ENCODE assay signal across 30 cellular contexts in the genomic region with DNA sequence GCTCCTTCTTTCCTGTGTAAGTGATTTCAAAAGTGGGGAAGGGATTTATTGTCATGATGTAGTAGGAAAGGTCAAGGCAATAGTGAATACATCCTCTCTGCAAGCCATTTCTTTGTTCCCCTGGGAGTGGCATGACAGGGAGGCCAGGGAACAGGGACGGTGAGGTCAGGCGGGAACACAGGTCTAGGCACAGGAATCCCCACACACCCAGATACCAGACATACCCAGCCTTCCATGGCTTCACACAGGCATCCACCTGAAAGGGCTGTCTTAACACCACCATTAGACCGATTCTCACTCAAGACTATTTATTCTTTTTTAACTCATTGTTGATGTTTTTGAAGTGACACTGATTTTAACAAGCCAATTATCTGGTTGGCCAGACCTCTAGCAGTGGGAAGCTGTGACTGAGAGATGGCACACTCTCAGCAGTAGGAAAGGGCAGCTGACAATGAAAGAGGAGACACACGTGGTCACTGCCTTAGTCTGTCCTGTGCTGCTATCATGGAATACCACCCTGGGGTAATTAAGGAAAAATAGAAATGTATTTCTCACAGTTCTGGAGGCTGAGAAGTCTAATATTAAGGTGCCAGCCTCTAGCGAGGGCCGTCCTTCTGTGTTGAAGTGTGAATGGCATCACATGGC.
"Had no signal": no experiment of that assay in that cellular context is flagged by ENCODE, and none has a peak within 500 bp of the region (broad histone marks: within the 10 kb centered on the region; RNA-seq: fewer than 3 reads in every experiment).

No MANE protein-coding gene starts in this region.

- DNase-seq: activated CD4-positive, alpha-beta memory T cell treated with anti-CD3 and anti-CD28 coated beads, Interleukin-2, amount 10 ng/mL, durations not matched to agents 7 days and 5 days; activated CD4-positive, alpha-beta T cell treated with anti-CD3 and anti-CD28 coated beads, Interleukin-2, amount 10 ng/mL, durations not matched to agents 24 days and 14 days; activated CD4-positive, CD25-positive, alpha-beta regulatory T cell treated with anti-CD3 and anti-CD28 coated beads, Interleukin-2, amount 50 U/mL, for 72 hours; activated CD8-positive, alpha-beta memory T cell treated with anti-CD3 and anti-CD28 coated beads, Interleukin-2, amount 50 U/mL, for 48 hours; activated gamma-delta T cell treated with Interleukin-2 at 50 U/mL for 16 hours; activated naive CD4-positive, alpha-beta T cell treated with anti-CD3 and anti-CD28 coated beads, Interleukin-2, amount 50 U/mL, for 16 hours; activated T-cell treated with anti-CD3 and anti-CD28 coated beads, Interleukin-2, amount 50 U/mL, for 24 hours; amniotic stem cell; brain microvascular endothelial cell; caudate nucleus; foreskin keratinocyte; left cardiac atrium; midbrain; natural killer cell; pancreas; psoas muscle; stimulated activated CD4-positive, alpha-beta T cell treated with anti-CD3 and anti-CD28 coated beads, Interleukin-1b, Interleukin-23, amount 100 ng/mL, for 48 hours; stimulated activated CD4-positive, alpha-beta T cell treated with anti-CD3 and anti-CD28 coated beads, Interleukin-4, amount 100 ng/mL, for 4 hours; stimulated activated CD8-positive, alpha-beta memory T cell treated with anti-CD3 and anti-CD28 coated beads, Interleukin-4, amount 100 ng/mL, for 48 hours; stimulated activated naive CD8-positive, alpha-beta T cell treated with anti-CD3 and anti-CD28 coated beads, Interleukin-15, amount 100 ng/mL, for 72 hours; substantia nigra; T-helper 1 cell; tibial artery had no signal

- H3K36me3 Mint-ChIP-seq: memory B cell; natural killer cell; stimulated activated memory B cell treated with anti-CD40 and anti-IgM and Interleukin-4, amounts not matched to agents 10 μg/mL and 1 μg/mL and 100 μg/mL, for 72 hours had no signal

- H3K9me3 ChIP-seq: esophagus muscularis mucosa, pancreas, psoas muscle, tibial artery had no signal

- H3K36me3 ChIP-seq: brain microvascular endothelial cell, tibial artery had no signal

- ATAC-seq: activated T-helper 17 cell treated with anti-CD3 and anti-CD28 coated beads, Interleukin-2, amount 50 U/mL, for 72 hours; foreskin keratinocyte; natural killer cell; pancreas; psoas muscle; stimulated activated memory B cell treated with anti-CD40 and anti-IgM and Interleukin-4, amounts not matched to agents 10 μg/mL and 1 μg/mL and 100 μg/mL, for 72 hours; stimulated activated naive CD8-positive, alpha-beta T cell treated with anti-CD3 and anti-CD28 coated beads, Interleukin-15, amount 100 ng/mL, for 72 hours had no signal

- H3K4me1 Mint-ChIP-seq: activated CD4-positive, alpha-beta memory T cell treated with anti-CD3 and anti-CD28 coated beads, Interleukin-2, amount 10 ng/mL, durations not matched to agents 7 days and 5 days; activated CD4-positive, alpha-beta T cell treated with anti-CD3 and anti-CD28 coated beads, Interleukin-2, amount 10 ng/mL, durations not matched to agents 24 days and 14 days; activated T-helper 17 cell treated with anti-CD3 and anti-CD28 coated beads, Interleukin-2, amount 50 U/mL, for 72 hours; memory B cell; natural killer cell; stimulated activated memory B cell treated with anti-CD40 and anti-IgM and Interleukin-4, amounts not matched to agents 10 μg/mL and 1 μg/mL and 100 μg/mL, for 72 hours; stimulated activated naive CD8-positive, alpha-beta T cell treated with anti-CD3 and anti-CD28 coated beads, Interleukin-15, amount 100 ng/mL, for 72 hours had no signal

- H3K4me3 ChIP-seq: esophagus muscularis mucosa, pancreas, psoas muscle, smooth muscle cell, tibial artery had no signal

- H3K4me3 Mint-ChIP-seq: activated CD4-positive, alpha-beta memory T cell treated with anti-CD3 and anti-CD28 coated beads, Interleukin-2, amount 10 ng/mL, durations not matched to agents 7 days and 5 days; activated CD4-positive, alpha-beta T cell treated with anti-CD3 and anti-CD28 coated beads, Interleukin-2, amount 10 ng/mL, durations not matched to agents 24 days and 14 days; activated T-cell treated with anti-CD3 and anti-CD28 coated beads, Interleukin-2, amount 50 U/mL, for 24 hours; activated T-helper 17 cell treated with anti-CD3 and anti-CD28 coated beads, Interleukin-2, amount 50 U/mL, for 72 hours; endodermal cell; memory B cell; natural killer cell; stimulated activated memory B cell treated with anti-CD40 and anti-IgM and Interleukin-4, amounts not matched to agents 10 μg/mL and 1 μg/mL and 100 μg/mL, for 72 hours; stimulated activated naive CD8-positive, alpha-beta T cell treated with anti-CD3 and anti-CD28 coated beads, Interleukin-15, amount 100 ng/mL, for 72 hours had no signal

- H3K9me3 Mint-ChIP-seq: activated CD4-positive, alpha-beta memory T cell treated with anti-CD3 and anti-CD28 coated beads, Interleukin-2, amount 10 ng/mL, durations not matched to agents 7 days and 5 days; activated CD4-positive, alpha-beta T cell treated with anti-CD3 and anti-CD28 coated beads, Interleukin-2, amount 10 ng/mL, durations not matched to agents 24 days and 14 days; activated T-cell treated with anti-CD3 and anti-CD28 coated beads, Interleukin-2, amount 50 U/mL, for 24 hours; activated T-helper 17 cell treated with anti-CD3 and anti-CD28 coated beads, Interleukin-2, amount 50 U/mL, for 72 hours; endodermal cell; memory B cell; natural killer cell; stimulated activated memory B cell treated with anti-CD40 and anti-IgM and Interleukin-4, amounts not matched to agents 10 μg/mL and 1 μg/mL and 100 μg/mL, for 72 hours; stimulated activated naive CD8-positive, alpha-beta T cell treated with anti-CD3 and anti-CD28 coated beads, Interleukin-15, amount 100 ng/mL, for 72 hours had no signal

- H3K27ac Mint-ChIP-seq: activated CD4-positive, alpha-beta memory T cell treated with anti-CD3 and anti-CD28 coated beads, Interleukin-2, amount 10 ng/mL, durations not matched to agents 7 days and 5 days; activated CD4-positive, alpha-beta T cell treated with anti-CD3 and anti-CD28 coated beads, Interleukin-2, amount 10 ng/mL, durations not matched to agents 24 days and 14 days; activated T-cell treated with anti-CD3 and anti-CD28 coated beads, Interleukin-2, amount 50 U/mL, for 24 hours; activated T-helper 17 cell treated with anti-CD3 and anti-CD28 coated beads, Interleukin-2, amount 50 U/mL, for 72 hours; endodermal cell; memory B cell; natural killer cell; stimulated activated memory B cell treated with anti-CD40 and anti-IgM and Interleukin-4, amounts not matched to agents 10 μg/mL and 1 μg/mL and 100 μg/mL, for 72 hours had no signal

- H3K27ac ChIP-seq: brain microvascular endothelial cell, esophagus muscularis mucosa, foreskin keratinocyte, pancreas, psoas muscle, tibial artery, VCaP had no signal

- H3K27me3 Mint-ChIP-seq: activated CD4-positive, alpha-beta memory T cell treated with anti-CD3 and anti-CD28 coated beads, Interleukin-2, amount 10 ng/mL, durations not matched to agents 7 days and 5 days; activated T-helper 17 cell treated with anti-CD3 and anti-CD28 coated beads, Interleukin-2, amount 50 U/mL, for 72 hours; stimulated activated memory B cell treated with anti-CD40 and anti-IgM and Interleukin-4, amounts not matched to agents 10 μg/mL and 1 μg/mL and 100 μg/mL, for 72 hours; stimulated activated naive CD8-positive, alpha-beta T cell treated with anti-CD3 and anti-CD28 coated beads, Interleukin-15, amount 100 ng/mL, for 72 hours had no signal

- H3K27me3 ChIP-seq: brain microvascular endothelial cell, esophagus muscularis mucosa, foreskin keratinocyte, pancreas, tibial artery had no signal

- H3K4me2 ChIP-seq: smooth muscle cell had no signal

- H3K4me1 ChIP-seq: foreskin keratinocyte, psoas muscle had no signal
